ENCODE assay signal across 8 cellular contexts in the genomic region with DNA sequence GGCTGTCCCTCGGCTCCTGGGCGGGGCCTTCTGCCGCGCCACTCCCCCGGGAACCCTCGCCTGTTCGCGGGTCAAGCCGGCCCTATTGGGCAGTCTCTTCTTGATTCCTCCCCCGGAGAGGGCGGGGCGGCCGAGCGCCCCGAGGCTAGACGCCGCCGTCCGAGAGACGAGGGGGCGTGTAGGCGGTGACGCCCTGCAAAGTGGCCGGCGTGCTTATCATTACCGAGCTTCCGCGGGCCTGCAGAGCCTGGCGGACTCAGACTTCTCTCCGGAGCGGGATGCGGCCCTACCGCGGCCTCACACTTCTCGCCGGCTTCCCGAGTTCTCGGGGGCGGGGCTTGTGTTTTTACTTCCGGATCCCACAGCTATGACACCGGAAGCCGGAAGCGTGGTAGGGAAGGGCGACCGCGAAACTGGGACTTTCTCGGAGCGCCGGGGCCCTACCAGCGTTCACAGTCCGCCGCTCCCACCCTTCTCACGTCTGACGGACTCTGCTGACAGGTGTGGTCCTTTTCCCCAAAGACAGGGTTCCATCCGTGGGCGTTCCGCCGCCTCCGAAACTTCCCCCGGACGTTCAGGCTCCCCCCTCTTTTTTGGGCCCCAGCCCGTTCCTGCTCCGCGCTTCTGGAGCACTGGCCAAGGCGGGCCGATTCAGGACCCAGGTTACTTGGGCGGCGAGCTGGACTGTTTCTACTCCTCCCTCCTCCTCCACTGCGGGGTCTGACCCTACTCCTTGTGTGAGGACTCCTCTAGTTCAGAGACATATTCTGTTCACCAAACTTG. TPM values are rescaled to one million over a fixed set of nuclear protein-coding genes. Genes with fewer than 3 reads are reported as not detected.
A peak's percentile ranks its signal among the peaks of the same experiment; 100 is the strongest.
DNase-seq lines count a peak whose midpoint lies in the region; ATAC-seq and TF ChIP-seq lines count a peak whose summit lies in the region.

A gene with protein sequence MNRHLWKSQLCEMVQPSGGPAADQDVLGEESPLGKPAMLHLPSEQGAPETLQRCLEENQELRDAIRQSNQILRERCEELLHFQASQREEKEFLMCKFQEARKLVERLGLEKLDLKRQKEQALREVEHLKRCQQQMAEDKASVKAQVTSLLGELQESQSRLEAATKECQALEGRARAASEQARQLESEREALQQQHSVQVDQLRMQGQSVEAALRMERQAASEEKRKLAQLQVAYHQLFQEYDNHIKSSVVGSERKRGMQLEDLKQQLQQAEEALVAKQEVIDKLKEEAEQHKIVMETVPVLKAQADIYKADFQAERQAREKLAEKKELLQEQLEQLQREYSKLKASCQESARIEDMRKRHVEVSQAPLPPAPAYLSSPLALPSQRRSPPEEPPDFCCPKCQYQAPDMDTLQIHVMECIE (plus strand): TSS at position 376 of the 783 bp plus-strand sequence. CDS start 4,383 bp downstream, outside the sequence.

- no peaks in the 10 kb centered on the region for H3K27me3 Mint-ChIP-seq in dendritic cell treated with granulocyte-macrophage colony-stimulating factor and Interleukin-4, amounts not matched to agents 40 ng/mL and 50 ng/mL, for 4 days

- H3K36me3 Mint-ChIP-seq in dendritic cell treated with granulocyte-macrophage colony-stimulating factor and Interleukin-4, amounts not matched to agents 40 ng/mL and 50 ng/mL, for 4 days (ENCODE audit: low read depth): peaks cover 66% of the 10 kb centered on the region

- H3K9ac ChIP-seq in BLaER1 treated with 17β-estradiol and CSF1 and Interleukin-3, amounts not matched to agents 10 nM and 100 nM: peak within 1 kb of the TSS; percentile 84 to 91 (median 87)
- peak within 1 kb of the TSS; percentile 11 to 77 for H3K9ac ChIP-seq in liver (ENCODE audit: low read depth in 1 of 2, low read length in 2 of 2)

- no peak for TF ChIP-seq RAD21 in liver (IDR thresholded peaks at IDR 0.05)

- peak within 1 kb of the TSS; percentile 82 to 92 (median 86) for H3K4me2 ChIP-seq in BLaER1 treated with 17β-estradiol and CSF1 and Interleukin-3, amounts not matched to agents 10 nM and 100 nM

- peak within 1 kb of the TSS; percentile 58 to 80 (median 74) for H3K4me3 ChIP-seq in BLaER1 treated with 17β-estradiol and CSF1 and Interleukin-3, amounts not matched to agents 10 nM and 100 nM
- peak within 1 kb of the TSS; percentile 59 to 86 (median 81) for H3K4me3 ChIP-seq in liver (ENCODE audit: low read depth in 1 of 3, low read length in 3 of 3)

- ATAC-seq in GM19372 (IDR thresholded peaks at IDR 0.05; ENCODE audit: low read depth, unreplicated experiment) (peak; percentile 71), HG03521 (IDR thresholded peaks at IDR 0.05; ENCODE audit: unreplicated experiment) (peak; percentile 76)

- intact Hi-C loops in dendritic cell treated with granulocyte-macrophage colony-stimulating factor and Interleukin-4, amounts not matched to agents 40 ng/mL and 50 ng/mL, for 4 days (cut with micrococcal nuclease): no loop called here

- H3K27ac ChIP-seq in BLaER1 treated with 17β-estradiol and CSF1 and Interleukin-3, amounts not matched to agents 10 nM and 100 nM: peak within 1 kb of the TSS; percentile 66 to 98 (median 87)
- H3K27ac ChIP-seq in liver (ENCODE audit: low read depth in 1 of 2, low read length in 2 of 2): peak within 1 kb of the TSS; percentile 79 to 83

- H3K36me3 ChIP-seq in BLaER1 treated with 17β-estradiol and CSF1 and Interleukin-3, amounts not matched to agents 10 nM and 100 nM: peaks cover 0 to 20% (median 9%) of the 10 kb centered on the region in 11 experiments; a peak in 9 of 22 replicates
- peaks cover 1 to 3% (median 3%) of the 10 kb centered on the region in 4 donors for H3K36me3 ChIP-seq in liver (ENCODE audit: control insufficient read depth in 4 of 4, insufficient read depth in 3 of 4, low read depth in 1 of 4, low read length in 3 of 4)

- under 1% methylated on average over 68 of the region's 69 CpGs for WGBS in liver

- H3K9me3 ChIP-seq in BLaER1 treated with 17β-estradiol and CSF1 and Interleukin-3, amounts not matched to agents 10 nM and 100 nM (replicated peaks in 1 of 11): peaks cover 0 to 53% (median 22%) of the 10 kb centered on the region in 11 experiments; a peak in 17 of 22 replicates
- H3K9me3 ChIP-seq in liver (ENCODE audit: control insufficient read depth in 4 of 4, low read length in 3 of 4): no peaks in the 10 kb centered on the region

- peaks cover 0 to 42% (median 22%) of the 10 kb centered on the region in 11 experiments; a peak in 15 of 22 replicates for H4K20me1 ChIP-seq in BLaER1 treated with 17β-estradiol and CSF1 and Interleukin-3, amounts not matched to agents 10 nM and 100 nM

- H3K27ac Mint-ChIP-seq in dendritic cell treated with granulocyte-macrophage colony-stimulating factor and Interleukin-4, amounts not matched to agents 40 ng/mL and 50 ng/mL, for 4 days: peak within 1 kb of the TSS; percentile 94

- peaks cover 49 to 66% (median 54%) of the 10 kb centered on the region in 10 experiments for H3K4me1 ChIP-seq in BLaER1 treated with 17β-estradiol and CSF1 and Interleukin-3, amounts not matched to agents 10 nM and 100 nM
- H3K4me1 ChIP-seq in liver (ENCODE audit: control insufficient read depth in 4 of 4, insufficient read depth in 4 of 4, low read length in 3 of 4): peaks cover 1 to 34% (median 22%) of the 10 kb centered on the region in 4 donors

- peak within 1 kb of the TSS; percentile 87 for H3K4me3 Mint-ChIP-seq in dendritic cell treated with granulocyte-macrophage colony-stimulating factor and Interleukin-4, amounts not matched to agents 40 ng/mL and 50 ng/mL, for 4 days

- no peak for TF ChIP-seq CTCF in liver (IDR thresholded peaks at IDR 0.05; ENCODE audit: low read depth, low read length, missing input control)

- H3K27me3 ChIP-seq in BLaER1 treated with 17β-estradiol and CSF1 and Interleukin-3, amounts not matched to agents 10 nM and 100 nM: peaks cover 40 to 82% (median 64%) of the 10 kb centered on the region in 11 experiments
- H3K27me3 ChIP-seq in liver (ENCODE audit: control insufficient read depth in 4 of 4, insufficient read depth in 4 of 4, low read length in 3 of 4): no peaks in the 10 kb centered on the region

- no peaks in the 10 kb centered on the region for H3K9me3 Mint-ChIP-seq in dendritic cell treated with granulocyte-macrophage colony-stimulating factor and Interleukin-4, amounts not matched to agents 40 ng/mL and 50 ng/mL, for 4 days

- H3K4me1 Mint-ChIP-seq in dendritic cell treated with granulocyte-macrophage colony-stimulating factor and Interleukin-4, amounts not matched to agents 40 ng/mL and 50 ng/mL, for 4 days (ENCODE audit: low read depth): peaks cover 59% of the 10 kb centered on the region

- DNase-seq in NCI-H748 (lab: John Stamatoyannopoulos, UW; ENCODE audit: unreplicated experiment): peak; percentile 96
- DNase-seq in activated CD4-positive, alpha-beta T cell treated with anti-CD3 and anti-CD28 coated beads, Interleukin-2, amount 50 U/mL, for 24 hours (ENCODE audit: low read depth in 1 of 2, low spot score in 1 of 2): peak; percentile 74 to 79
- DNase-seq in stimulated activated CD4-positive, alpha-beta T cell treated with anti-CD3 and anti-CD28 coated beads, Interleukin-4, amount 100 ng/mL, for 1 hour: peak; percentile 83

TF ChIP-seq in liver, 16 proteins besides CTCF, POLR2A, EP300 and RAD21 (continues in another document):
- TF ChIP-seq HNF4A (conservative IDR thresholded peaks at IDR 0.05) (no peak), JUND (IDR thresholded peaks at IDR 0.05) (peak in 1 of 2 donors; percentile 8), EGR1 (IDR thresholded peaks at IDR 0.05; ENCODE audit: low read depth in 2 of 2) (peak in 1 of 2 donors; percentile 12), GABPA (IDR thresholded peaks at IDR 0.05 in 1 of 2, conservative IDR thresholded peaks at IDR 0.05 in 1 of 2) (peak; percentile 76 to 90), FOXA1 (IDR thresholded peaks at IDR 0.05) (no peak), YY1 (IDR thresholded peaks at IDR 0.05) (peak; percentile 19)
- TF ChIP-seq, protein P1, sequence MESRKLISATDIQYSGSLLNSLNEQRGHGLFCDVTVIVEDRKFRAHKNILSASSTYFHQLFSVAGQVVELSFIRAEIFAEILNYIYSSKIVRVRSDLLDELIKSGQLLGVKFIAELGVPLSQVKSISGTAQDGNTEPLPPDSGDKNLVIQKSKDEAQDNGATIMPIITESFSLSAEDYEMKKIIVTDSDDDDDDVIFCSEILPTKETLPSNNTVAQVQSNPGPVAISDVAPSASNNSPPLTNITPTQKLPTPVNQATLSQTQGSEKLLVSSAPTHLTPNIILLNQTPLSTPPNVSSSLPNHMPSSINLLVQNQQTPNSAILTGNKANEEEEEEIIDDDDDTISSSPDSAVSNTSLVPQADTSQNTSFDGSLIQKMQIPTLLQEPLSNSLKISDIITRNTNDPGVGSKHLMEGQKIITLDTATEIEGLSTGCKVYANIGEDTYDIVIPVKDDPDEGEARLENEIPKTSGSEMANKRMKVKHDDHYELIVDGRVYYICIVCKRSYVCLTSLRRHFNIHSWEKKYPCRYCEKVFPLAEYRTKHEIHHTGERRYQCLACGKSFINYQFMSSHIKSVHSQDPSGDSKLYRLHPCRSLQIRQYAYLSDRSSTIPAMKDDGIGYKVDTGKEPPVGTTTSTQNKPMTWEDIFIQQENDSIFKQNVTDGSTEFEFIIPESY (IDR thresholded peaks at IDR 0.05): peak; percentile 91
- TF ChIP-seq, protein P2, sequence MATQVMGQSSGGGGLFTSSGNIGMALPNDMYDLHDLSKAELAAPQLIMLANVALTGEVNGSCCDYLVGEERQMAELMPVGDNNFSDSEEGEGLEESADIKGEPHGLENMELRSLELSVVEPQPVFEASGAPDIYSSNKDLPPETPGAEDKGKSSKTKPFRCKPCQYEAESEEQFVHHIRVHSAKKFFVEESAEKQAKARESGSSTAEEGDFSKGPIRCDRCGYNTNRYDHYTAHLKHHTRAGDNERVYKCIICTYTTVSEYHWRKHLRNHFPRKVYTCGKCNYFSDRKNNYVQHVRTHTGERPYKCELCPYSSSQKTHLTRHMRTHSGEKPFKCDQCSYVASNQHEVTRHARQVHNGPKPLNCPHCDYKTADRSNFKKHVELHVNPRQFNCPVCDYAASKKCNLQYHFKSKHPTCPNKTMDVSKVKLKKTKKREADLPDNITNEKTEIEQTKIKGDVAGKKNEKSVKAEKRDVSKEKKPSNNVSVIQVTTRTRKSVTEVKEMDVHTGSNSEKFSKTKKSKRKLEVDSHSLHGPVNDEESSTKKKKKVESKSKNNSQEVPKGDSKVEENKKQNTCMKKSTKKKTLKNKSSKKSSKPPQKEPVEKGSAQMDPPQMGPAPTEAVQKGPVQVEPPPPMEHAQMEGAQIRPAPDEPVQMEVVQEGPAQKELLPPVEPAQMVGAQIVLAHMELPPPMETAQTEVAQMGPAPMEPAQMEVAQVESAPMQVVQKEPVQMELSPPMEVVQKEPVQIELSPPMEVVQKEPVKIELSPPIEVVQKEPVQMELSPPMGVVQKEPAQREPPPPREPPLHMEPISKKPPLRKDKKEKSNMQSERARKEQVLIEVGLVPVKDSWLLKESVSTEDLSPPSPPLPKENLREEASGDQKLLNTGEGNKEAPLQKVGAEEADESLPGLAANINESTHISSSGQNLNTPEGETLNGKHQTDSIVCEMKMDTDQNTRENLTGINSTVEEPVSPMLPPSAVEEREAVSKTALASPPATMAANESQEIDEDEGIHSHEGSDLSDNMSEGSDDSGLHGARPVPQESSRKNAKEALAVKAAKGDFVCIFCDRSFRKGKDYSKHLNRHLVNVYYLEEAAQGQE (IDR thresholded peaks at IDR 0.05): no peak

RNA-seq across cellular contexts. Expression of the gene that starts here (rescaled TPM):
- total RNA-seq in liver: 10 to 100 TPM; 17.1 to 46.0 TPM
- polyA plus RNA-seq in liver: 10 to 100 TPM; 26.0 to 74.1 TPM

Comparison
In these comparisons a context has a peak if more than half of its experiments do, and no peak if none do; other contexts are left out.
1. Peak in every context shown above with its lines: DNase-seq, ATAC-seq, H3K4me3 ChIP-seq and H3K27ac ChIP-seq.